1 cellular context compared by ENCODE assay signal in the genomic region with DNA sequence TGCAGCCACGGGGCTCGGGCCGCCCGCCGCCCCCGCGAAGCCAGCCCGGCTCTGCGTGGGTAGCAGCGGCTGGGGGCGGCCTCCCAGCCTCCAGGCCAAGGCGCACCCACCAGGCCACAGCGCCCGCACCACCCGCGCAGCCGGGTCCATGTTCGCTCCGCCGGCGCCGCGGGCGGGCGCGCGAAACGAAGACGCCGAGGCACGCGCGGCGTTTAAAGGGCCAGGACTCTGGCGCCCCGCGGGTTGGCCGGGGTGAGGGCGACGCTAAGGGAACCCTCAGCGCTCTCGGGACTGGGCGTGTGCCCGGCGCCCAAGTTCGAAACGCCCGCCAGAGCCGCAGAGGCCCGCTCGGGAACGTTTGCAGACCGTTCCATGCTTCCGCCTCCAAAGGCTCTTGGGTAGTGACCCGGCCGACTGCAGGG.
A peak's percentile ranks its signal among the peaks of the same experiment; 100 is the strongest.
TF ChIP-seq lines count a peak whose summit lies in the region.

A gene (minus strand): TSS at position 162 of the 422 bp plus-strand sequence. CDS start 12 bp downstream, at position 150.

TF ChIP-seq in HepG2, 621 proteins besides CTCF, POLR2A, EP300 and RAD21 (continued from another document and continues in another):
- TF ChIP-seq, protein P1, sequence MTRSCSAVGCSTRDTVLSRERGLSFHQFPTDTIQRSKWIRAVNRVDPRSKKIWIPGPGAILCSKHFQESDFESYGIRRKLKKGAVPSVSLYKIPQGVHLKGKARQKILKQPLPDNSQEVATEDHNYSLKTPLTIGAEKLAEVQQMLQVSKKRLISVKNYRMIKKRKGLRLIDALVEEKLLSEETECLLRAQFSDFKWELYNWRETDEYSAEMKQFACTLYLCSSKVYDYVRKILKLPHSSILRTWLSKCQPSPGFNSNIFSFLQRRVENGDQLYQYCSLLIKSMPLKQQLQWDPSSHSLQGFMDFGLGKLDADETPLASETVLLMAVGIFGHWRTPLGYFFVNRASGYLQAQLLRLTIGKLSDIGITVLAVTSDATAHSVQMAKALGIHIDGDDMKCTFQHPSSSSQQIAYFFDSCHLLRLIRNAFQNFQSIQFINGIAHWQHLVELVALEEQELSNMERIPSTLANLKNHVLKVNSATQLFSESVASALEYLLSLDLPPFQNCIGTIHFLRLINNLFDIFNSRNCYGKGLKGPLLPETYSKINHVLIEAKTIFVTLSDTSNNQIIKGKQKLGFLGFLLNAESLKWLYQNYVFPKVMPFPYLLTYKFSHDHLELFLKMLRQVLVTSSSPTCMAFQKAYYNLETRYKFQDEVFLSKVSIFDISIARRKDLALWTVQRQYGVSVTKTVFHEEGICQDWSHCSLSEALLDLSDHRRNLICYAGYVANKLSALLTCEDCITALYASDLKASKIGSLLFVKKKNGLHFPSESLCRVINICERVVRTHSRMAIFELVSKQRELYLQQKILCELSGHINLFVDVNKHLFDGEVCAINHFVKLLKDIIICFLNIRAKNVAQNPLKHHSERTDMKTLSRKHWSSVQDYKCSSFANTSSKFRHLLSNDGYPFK (CRISPR knock-in tag; IDR thresholded peaks at IDR 0.05; ENCODE audit: borderline replicate concordance), result no peak
- TF ChIP-seq ZNF564 (CRISPR knock-in tag; IDR thresholded peaks at IDR 0.05) (0 out of 2 replicates have a peak, but pooled peaks have one; percentile 22), SALL1 (CRISPR knock-in tag; IDR thresholded peaks at IDR 0.05) (peak; percentile 36), CBFB (CRISPR knock-in tag; IDR thresholded peaks at IDR 0.05) (peak; percentile 53; the same call in 1 of the 2 replicates), POLR2AphosphoS5 (IDR thresholded peaks at IDR 0.05; ENCODE audit: low read depth, low read length) (no peak), JARID2 (CRISPR knock-in tag; IDR thresholded peaks at IDR 0.05; ENCODE audit: insufficient replicate concordance) (no peak), ZNF253 (CRISPR knock-in tag; IDR thresholded peaks at IDR 0.05; ENCODE audit: borderline replicate concordance) (no peak), ZNF781 (CRISPR knock-in tag; IDR thresholded peaks at IDR 0.05; ENCODE audit: borderline replicate concordance, not compliant biosample characterization) (no peak), MYC (CRISPR knock-in tag; IDR thresholded peaks at IDR 0.05; ENCODE audit: borderline replicate concordance) (peak; percentile 63), CCDC6 (CRISPR knock-in tag; IDR thresholded peaks at IDR 0.05) (peak; percentile 86; the same call in 1 of the 2 replicates)
- TF ChIP-seq, protein P2, sequence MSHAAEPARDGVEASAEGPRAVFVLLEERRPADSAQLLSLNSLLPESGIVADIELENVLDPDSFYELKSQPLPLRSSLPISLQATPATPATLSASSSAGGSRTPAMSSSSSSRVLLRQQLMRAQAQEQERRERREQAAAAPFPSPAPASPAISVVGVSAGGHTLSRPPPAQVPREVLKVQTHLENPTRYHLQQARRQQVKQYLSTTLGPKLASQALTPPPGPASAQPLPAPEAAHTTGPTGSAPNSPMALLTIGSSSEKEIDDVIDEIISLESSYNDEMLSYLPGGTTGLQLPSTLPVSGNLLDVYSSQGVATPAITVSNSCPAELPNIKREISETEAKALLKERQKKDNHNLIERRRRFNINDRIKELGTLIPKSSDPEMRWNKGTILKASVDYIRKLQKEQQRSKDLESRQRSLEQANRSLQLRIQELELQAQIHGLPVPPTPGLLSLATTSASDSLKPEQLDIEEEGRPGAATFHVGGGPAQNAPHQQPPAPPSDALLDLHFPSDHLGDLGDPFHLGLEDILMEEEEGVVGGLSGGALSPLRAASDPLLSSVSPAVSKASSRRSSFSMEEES (CRISPR knock-in tag; IDR thresholded peaks at IDR 0.05), result no peak
- TF ChIP-seq, protein P3, sequence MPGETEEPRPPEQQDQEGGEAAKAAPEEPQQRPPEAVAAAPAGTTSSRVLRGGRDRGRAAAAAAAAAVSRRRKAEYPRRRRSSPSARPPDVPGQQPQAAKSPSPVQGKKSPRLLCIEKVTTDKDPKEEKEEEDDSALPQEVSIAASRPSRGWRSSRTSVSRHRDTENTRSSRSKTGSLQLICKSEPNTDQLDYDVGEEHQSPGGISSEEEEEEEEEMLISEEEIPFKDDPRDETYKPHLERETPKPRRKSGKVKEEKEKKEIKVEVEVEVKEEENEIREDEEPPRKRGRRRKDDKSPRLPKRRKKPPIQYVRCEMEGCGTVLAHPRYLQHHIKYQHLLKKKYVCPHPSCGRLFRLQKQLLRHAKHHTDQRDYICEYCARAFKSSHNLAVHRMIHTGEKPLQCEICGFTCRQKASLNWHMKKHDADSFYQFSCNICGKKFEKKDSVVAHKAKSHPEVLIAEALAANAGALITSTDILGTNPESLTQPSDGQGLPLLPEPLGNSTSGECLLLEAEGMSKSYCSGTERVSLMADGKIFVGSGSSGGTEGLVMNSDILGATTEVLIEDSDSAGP (CRISPR knock-in tag; IDR thresholded peaks at IDR 0.05; ENCODE audit: borderline replicate concordance), result peak; percentile 99
- TF ChIP-seq, protein P4, sequence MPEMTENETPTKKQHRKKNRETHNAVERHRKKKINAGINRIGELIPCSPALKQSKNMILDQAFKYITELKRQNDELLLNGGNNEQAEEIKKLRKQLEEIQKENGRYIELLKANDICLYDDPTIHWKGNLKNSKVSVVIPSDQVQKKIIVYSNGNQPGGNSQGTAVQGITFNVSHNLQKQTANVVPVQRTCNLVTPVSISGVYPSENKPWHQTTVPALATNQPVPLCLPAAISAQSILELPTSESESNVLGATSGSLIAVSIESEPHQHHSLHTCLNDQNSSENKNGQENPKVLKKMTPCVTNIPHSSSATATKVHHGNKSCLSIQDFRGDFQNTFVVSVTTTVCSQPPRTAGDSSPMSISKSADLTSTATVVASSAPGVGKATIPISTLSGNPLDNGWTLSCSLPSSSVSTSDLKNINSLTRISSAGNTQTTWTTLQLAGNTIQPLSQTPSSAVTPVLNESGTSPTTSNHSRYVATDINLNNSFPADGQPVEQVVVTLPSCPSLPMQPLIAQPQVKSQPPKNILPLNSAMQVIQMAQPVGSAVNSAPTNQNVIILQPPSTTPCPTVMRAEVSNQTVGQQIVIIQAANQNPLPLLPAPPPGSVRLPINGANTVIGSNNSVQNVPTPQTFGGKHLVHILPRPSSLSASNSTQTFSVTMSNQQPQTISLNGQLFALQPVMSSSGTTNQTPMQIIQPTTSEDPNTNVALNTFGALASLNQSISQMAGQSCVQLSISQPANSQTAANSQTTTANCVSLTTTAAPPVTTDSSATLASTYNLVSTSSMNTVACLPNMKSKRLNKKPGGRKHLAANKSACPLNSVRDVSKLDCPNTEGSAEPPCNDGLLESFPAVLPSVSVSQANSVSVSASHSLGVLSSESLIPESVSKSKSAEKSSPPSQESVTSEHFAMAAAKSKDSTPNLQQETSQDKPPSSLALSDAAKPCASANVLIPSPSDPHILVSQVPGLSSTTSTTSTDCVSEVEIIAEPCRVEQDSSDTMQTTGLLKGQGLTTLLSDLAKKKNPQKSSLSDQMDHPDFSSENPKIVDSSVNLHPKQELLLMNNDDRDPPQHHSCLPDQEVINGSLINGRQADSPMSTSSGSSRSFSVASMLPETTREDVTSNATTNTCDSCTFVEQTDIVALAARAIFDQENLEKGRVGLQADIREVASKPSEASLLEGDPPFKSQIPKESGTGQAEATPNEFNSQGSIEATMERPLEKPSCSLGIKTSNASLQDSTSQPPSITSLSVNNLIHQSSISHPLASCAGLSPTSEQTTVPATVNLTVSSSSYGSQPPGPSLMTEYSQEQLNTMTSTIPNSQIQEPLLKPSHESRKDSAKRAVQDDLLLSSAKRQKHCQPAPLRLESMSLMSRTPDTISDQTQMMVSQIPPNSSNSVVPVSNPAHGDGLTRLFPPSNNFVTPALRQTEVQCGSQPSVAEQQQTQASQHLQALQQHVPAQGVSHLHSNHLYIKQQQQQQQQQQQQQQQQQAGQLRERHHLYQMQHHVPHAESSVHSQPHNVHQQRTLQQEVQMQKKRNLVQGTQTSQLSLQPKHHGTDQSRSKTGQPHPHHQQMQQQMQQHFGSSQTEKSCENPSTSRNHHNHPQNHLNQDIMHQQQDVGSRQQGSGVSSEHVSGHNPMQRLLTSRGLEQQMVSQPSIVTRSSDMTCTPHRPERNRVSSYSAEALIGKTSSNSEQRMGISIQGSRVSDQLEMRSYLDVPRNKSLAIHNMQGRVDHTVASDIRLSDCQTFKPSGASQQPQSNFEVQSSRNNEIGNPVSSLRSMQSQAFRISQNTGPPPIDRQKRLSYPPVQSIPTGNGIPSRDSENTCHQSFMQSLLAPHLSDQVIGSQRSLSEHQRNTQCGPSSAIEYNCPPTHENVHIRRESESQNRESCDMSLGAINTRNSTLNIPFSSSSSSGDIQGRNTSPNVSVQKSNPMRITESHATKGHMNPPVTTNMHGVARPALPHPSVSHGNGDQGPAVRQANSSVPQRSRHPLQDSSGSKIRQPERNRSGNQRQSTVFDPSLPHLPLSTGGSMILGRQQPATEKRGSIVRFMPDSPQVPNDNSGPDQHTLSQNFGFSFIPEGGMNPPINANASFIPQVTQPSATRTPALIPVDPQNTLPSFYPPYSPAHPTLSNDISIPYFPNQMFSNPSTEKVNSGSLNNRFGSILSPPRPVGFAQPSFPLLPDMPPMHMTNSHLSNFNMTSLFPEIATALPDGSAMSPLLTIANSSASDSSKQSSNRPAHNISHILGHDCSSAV (CRISPR knock-in tag; IDR thresholded peaks at IDR 0.05; ENCODE audit: borderline replicate concordance), result no peak
- TF ChIP-seq, protein P5, sequence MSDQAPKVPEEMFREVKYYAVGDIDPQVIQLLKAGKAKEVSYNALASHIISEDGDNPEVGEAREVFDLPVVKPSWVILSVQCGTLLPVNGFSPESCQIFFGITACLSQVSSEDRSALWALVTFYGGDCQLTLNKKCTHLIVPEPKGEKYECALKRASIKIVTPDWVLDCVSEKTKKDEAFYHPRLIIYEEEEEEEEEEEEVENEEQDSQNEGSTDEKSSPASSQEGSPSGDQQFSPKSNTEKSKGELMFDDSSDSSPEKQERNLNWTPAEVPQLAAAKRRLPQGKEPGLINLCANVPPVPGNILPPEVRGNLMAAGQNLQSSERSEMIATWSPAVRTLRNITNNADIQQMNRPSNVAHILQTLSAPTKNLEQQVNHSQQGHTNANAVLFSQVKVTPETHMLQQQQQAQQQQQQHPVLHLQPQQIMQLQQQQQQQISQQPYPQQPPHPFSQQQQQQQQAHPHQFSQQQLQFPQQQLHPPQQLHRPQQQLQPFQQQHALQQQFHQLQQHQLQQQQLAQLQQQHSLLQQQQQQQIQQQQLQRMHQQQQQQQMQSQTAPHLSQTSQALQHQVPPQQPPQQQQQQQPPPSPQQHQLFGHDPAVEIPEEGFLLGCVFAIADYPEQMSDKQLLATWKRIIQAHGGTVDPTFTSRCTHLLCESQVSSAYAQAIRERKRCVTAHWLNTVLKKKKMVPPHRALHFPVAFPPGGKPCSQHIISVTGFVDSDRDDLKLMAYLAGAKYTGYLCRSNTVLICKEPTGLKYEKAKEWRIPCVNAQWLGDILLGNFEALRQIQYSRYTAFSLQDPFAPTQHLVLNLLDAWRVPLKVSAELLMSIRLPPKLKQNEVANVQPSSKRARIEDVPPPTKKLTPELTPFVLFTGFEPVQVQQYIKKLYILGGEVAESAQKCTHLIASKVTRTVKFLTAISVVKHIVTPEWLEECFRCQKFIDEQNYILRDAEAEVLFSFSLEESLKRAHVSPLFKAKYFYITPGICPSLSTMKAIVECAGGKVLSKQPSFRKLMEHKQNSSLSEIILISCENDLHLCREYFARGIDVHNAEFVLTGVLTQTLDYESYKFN (CRISPR knock-in tag; conservative IDR thresholded peaks at IDR 0.05), result no peak
- TF ChIP-seq, protein P6, sequence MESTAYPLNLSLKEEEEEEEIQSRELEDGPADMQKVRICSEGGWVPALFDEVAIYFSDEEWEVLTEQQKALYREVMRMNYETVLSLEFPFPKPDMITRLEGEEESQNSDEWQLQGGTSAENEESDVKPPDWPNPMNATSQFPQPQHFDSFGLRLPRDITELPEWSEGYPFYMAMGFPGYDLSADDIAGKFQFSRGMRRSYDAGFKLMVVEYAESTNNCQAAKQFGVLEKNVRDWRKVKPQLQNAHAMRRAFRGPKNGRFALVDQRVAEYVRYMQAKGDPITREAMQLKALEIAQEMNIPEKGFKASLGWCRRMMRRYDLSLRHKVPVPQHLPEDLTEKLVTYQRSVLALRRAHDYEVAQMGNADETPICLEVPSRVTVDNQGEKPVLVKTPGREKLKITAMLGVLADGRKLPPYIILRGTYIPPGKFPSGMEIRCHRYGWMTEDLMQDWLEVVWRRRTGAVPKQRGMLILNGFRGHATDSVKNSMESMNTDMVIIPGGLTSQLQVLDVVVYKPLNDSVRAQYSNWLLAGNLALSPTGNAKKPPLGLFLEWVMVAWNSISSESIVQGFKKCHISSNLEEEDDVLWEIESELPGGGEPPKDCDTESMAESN (CRISPR knock-in tag; conservative IDR thresholded peaks at IDR 0.05), result peak; percentile 47; the same call in 1 of the 2 replicates
- TF ChIP-seq, protein P7, sequence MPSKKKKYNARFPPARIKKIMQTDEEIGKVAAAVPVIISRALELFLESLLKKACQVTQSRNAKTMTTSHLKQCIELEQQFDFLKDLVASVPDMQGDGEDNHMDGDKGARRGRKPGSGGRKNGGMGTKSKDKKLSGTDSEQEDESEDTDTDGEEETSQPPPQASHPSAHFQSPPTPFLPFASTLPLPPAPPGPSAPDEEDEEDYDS (CRISPR knock-in tag; IDR thresholded peaks at IDR 0.05), result peak; percentile 49; the same call in 1 of the 2 replicates
